In the genomic region with DNA sequence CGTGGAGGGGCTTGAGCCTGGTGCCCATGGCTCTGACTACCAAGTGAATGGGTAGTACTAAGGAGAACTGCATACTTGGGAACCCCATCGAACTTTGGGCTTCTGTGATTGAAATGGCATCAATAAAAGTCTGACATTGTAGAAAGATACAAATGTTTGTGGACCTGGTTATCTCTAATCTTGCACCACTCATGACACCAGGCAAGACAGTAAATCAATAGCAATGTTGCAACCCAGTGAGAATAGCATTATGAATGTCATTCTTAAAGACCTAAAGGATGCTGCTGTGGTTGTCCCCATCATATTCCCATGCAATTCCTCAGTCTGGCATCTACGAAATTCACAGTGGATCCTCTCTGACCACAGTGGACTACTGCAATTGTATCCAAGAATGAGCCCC, we compare ENCODE assay signal across 12 cellular contexts.
DNase-seq lines count a peak whose midpoint lies in the region; ATAC-seq and TF ChIP-seq lines count a peak whose summit lies in the region.
"Had no signal": no experiment of that assay in that cellular context is flagged by ENCODE, and none has a peak within 500 bp of the region (broad histone marks: within the 10 kb centered on the region; RNA-seq: fewer than 3 reads in every experiment).

No MANE protein-coding gene starts in this region.

- intact Hi-C loops in cardiac septum (cut with DNase I), result loop anchor here (10.0 kb wide), 1 partner anchor 148 kb away; no protein-coding TSS in a partner anchor
- intact Hi-C loops in heart left ventricle (cut with DNase I), result loop anchor here in 6 of 10 donors (10.0 kb wide), 4 partner anchors 58 to 368 kb away; no protein-coding TSS in a partner anchor

- DNase-seq in cardiac septum (ENCODE audit: low spot score), result peak; percentile 9
- DNase-seq in heart left ventricle, result no peak
- DNase-seq in islet precursor cell, result peak; percentile 12
- peak; percentile 9 for DNase-seq in osteoblast (ENCODE audit: insufficient read length, low spot score, missing footprints)
- DNase-seq: Calu3; CD8-positive, alpha-beta T cell; DMS79 treated with DMSO at 0.1 percent for 48 hours; GF-D8; H9 had no signal

- no peak for TF ChIP-seq POLR2A in heart left ventricle (IDR thresholded peaks at IDR 0.05)

- no peak overlapping the region for H2AFZ ChIP-seq in osteoblast (ENCODE audit: low read length)

- no peaks in the 10 kb centered on the region for H4K20me1 ChIP-seq in osteoblast (ENCODE audit: insufficient read depth, low read length)
- H4K20me1 ChIP-seq: BLaER1 treated with 17β-estradiol and CSF1 and Interleukin-3, amounts not matched to agents 10 nM and 100 nM had no signal

- 86 to 92% (median 90%) methylated on average over 3 of the region's 3 CpGs for WGBS in heart left ventricle, 4 donors

- H3K4me1 ChIP-seq in heart left ventricle, result no peaks in the 10 kb centered on the region
- H3K4me1 ChIP-seq in osteoblast (ENCODE audit: insufficient read depth, low read length), result peaks cover 17% of the 10 kb centered on the region
- H3K4me1 ChIP-seq: BLaER1 treated with 17β-estradiol and CSF1 and Interleukin-3, amounts not matched to agents 10 nM and 100 nM had no signal

- H3K4me3 ChIP-seq in heart left ventricle (no peak overlapping the region), osteoblast (ENCODE audit: insufficient read depth, low read length) (no peak overlapping the region)
- H3K4me3 ChIP-seq: BLaER1 treated with 17β-estradiol and CSF1 and Interleukin-3, amounts not matched to agents 10 nM and 100 nM had no signal

- no peaks in the 10 kb centered on the region for H3K79me2 ChIP-seq in osteoblast (ENCODE audit: insufficient read depth, low read length)

- TF ChIP-seq CTCF in heart left ventricle (IDR thresholded peaks at IDR 0.05) (no peak), osteoblast (IDR thresholded peaks at IDR 0.05; ENCODE audit: extremely low read depth, low read depth, low read length) (no peak)

- H3K27me3 ChIP-seq in heart left ventricle (no peaks in the 10 kb centered on the region), osteoblast (ENCODE audit: insufficient read depth, low read length) (no peaks in the 10 kb centered on the region)
- H3K27me3 ChIP-seq: BLaER1 treated with 17β-estradiol and CSF1 and Interleukin-3, amounts not matched to agents 10 nM and 100 nM had no signal

- H3K9me3 ChIP-seq in heart left ventricle (no peaks in the 10 kb centered on the region), osteoblast (ENCODE audit: low read depth, low read length) (no peaks in the 10 kb centered on the region)

- no peak for ATAC-seq in heart left ventricle
- no peak for ATAC-seq in GM21360 (IDR thresholded peaks at IDR 0.05; ENCODE audit: unreplicated experiment)
- no peak for ATAC-seq in GM21367 (IDR thresholded peaks at IDR 0.05; ENCODE audit: unreplicated experiment)
- ATAC-seq: CD8-positive, alpha-beta T cell had no signal

- H3K27ac ChIP-seq in heart left ventricle (no peak overlapping the region), osteoblast (ENCODE audit: low read depth, low read length) (no peak overlapping the region)
- H3K27ac ChIP-seq: BLaER1 treated with 17β-estradiol and CSF1 and Interleukin-3, amounts not matched to agents 10 nM and 100 nM had no signal

- H3K36me3 ChIP-seq in heart left ventricle, result no peaks in the 10 kb centered on the region
- no peaks in the 10 kb centered on the region for H3K36me3 ChIP-seq in osteoblast (ENCODE audit: insufficient read depth, low read length)
- H3K36me3 ChIP-seq: BLaER1 treated with 17β-estradiol and CSF1 and Interleukin-3, amounts not matched to agents 10 nM and 100 nM had no signal

- no peak overlapping the region for H3K4me2 ChIP-seq in osteoblast (ENCODE audit: insufficient read depth, low read length)
- H3K4me2 ChIP-seq: BLaER1 treated with 17β-estradiol and CSF1 and Interleukin-3, amounts not matched to agents 10 nM and 100 nM had no signal

Comparison
In these comparisons a context has a peak if more than half of its experiments do, and no peak if none do; other contexts are left out.
1. DNase-seq: peak in cardiac septum (single experiment), islet precursor cell (single experiment) and osteoblast (single experiment); none in heart left ventricle (0 of 5).